In genomic region chr15:52247032-52247431, GRCh38 we compare ENCODE assay signal across 13 cellular contexts. TPM values are rescaled to one million over a fixed set of nuclear protein-coding genes. Genes with fewer than 3 reads are reported as not detected.
DNase-seq lines count a peak whose midpoint lies in the region; ATAC-seq and TF ChIP-seq lines count a peak whose summit lies in the region.
"Had no signal": no experiment of that assay in that cellular context is flagged by ENCODE, and none has a peak within 500 bp of the region (broad histone marks: within the 10 kb centered on the region; RNA-seq: fewer than 3 reads in every experiment).

No MANE protein-coding gene starts in this region.

- no peaks in the 10 kb centered on the region for H3K9me3 ChIP-seq in osteoblast (ENCODE audit: low read depth, low read length)
- H3K9me3 ChIP-seq: BLaER1 treated with 17β-estradiol and CSF1 and Interleukin-3, amounts not matched to agents 10 nM and 100 nM had no signal

- H4K20me1 ChIP-seq in osteoblast (ENCODE audit: insufficient read depth, low read length), result no peaks in the 10 kb centered on the region
- H4K20me1 ChIP-seq: BLaER1 treated with 17β-estradiol and CSF1 and Interleukin-3, amounts not matched to agents 10 nM and 100 nM had no signal

- no peaks in the 10 kb centered on the region for H3K36me3 ChIP-seq in osteoblast (ENCODE audit: insufficient read depth, low read length)

- ATAC-seq in HG03460 (IDR thresholded peaks at IDR 0.05; ENCODE audit: unreplicated experiment), result no peak
- ATAC-seq: activated naive CD8-positive, alpha-beta T cell treated with anti-CD3 and anti-CD28 coated beads, Interleukin-2, amount 50 U/mL, for 24 hours had no signal

- no peak overlapping the region for H3K4me2 ChIP-seq in osteoblast (ENCODE audit: insufficient read depth, low read length)

- H3K27ac ChIP-seq in osteoblast (ENCODE audit: low read depth, low read length), result no peak overlapping the region

- TF ChIP-seq CTCF in epithelial cell of esophagus (IDR thresholded peaks at IDR 0.05; ENCODE audit: insufficient read depth, low read depth, low read length, missing control alignments) (no peak), osteoblast (IDR thresholded peaks at IDR 0.05; ENCODE audit: extremely low read depth, low read depth, low read length) (no peak)

- H3K4me3 ChIP-seq in epithelial cell of esophagus (ENCODE audit: low read length), result no peak overlapping the region
- no peak overlapping the region for H3K4me3 ChIP-seq in osteoblast (ENCODE audit: insufficient read depth, low read length)
- H3K4me3 ChIP-seq: BLaER1 treated with 17β-estradiol and CSF1 and Interleukin-3, amounts not matched to agents 10 nM and 100 nM had no signal

- H3K79me2 ChIP-seq in osteoblast (ENCODE audit: insufficient read depth, low read length), result no peaks in the 10 kb centered on the region

- H3K27me3 ChIP-seq in osteoblast (ENCODE audit: insufficient read depth, low read length), result peaks cover 39% of the 10 kb centered on the region
- H3K27me3 ChIP-seq: BLaER1 treated with 17β-estradiol and CSF1 and Interleukin-3, amounts not matched to agents 10 nM and 100 nM had no signal

- peaks cover 13% of the 10 kb centered on the region for H3K4me1 ChIP-seq in osteoblast (ENCODE audit: insufficient read depth, low read length)

- H2AFZ ChIP-seq in osteoblast (ENCODE audit: low read length), result peak overlapping the region; percentile 45

- DNase-seq in H4 (ENCODE audit: low spot score) (peak; percentile 98), RPMI7951 (ENCODE audit: low read depth) (peak; percentile 78), epithelial cell of esophagus (ENCODE audit: low read depth) (peak; percentile 71), osteoblast (ENCODE audit: insufficient read length, low spot score, missing footprints) (no peak), NCI-H1417 treated with DMSO at 0.1 percent for 48 hours (lab: John Stamatoyannopoulos, UW) (no peak), NCI-H345 (lab: John Stamatoyannopoulos, UW) (no peak)
- DNase-seq in activated effector memory CD4-positive, alpha-beta T cell treated with Interleukin-2 at 50 U/mL for 16 hours, result no peak
- DNase-seq: activated naive CD8-positive, alpha-beta T cell treated with anti-CD3 and anti-CD28 coated beads, Interleukin-2, amount 50 U/mL, for 24 hours; hippocampal formation; Karpas-422; NCI-H2171 had no signal

RNA-seq across cellular contexts. Expression of gene MYO5C, which starts 48.6 kb away (rescaled TPM):
- total RNA-seq in H4 (2014; rRNA removed; shearing (Covaris generic)), result 0.06 and 0.29 TPM in 2 replicates
- 1.2 and 1.3 TPM in 2 replicates for total RNA-seq in RPMI7951 (2014; rRNA removed; shearing (Covaris generic))
- total RNA-seq in osteoblast, result under 0.01 TPM in 2 replicates

RNA-seq across cellular contexts. Expression of gene GNB5, which starts 55.8 kb away (rescaled TPM):
- 12.9 and 25.6 TPM in 2 replicates for total RNA-seq in H4 (2014; rRNA removed; shearing (Covaris generic))
- total RNA-seq in RPMI7951 (2014; rRNA removed; shearing (Covaris generic)), result 53.2 and 64.3 TPM in 2 replicates
- total RNA-seq in osteoblast, result 26.4 and 30.4 TPM in 2 replicates

Comparison
In these comparisons a context has a peak if more than half of its experiments do, and no peak if none do; other contexts are left out.
1. DNase-seq: peak in H4 (single experiment), RPMI7951 (single experiment) and epithelial cell of esophagus (single experiment); none in osteoblast (single experiment), NCI-H1417 treated with DMSO at 0.1 percent for 48 hours (single experiment), activated effector memory CD4-positive, alpha-beta T cell treated with Interleukin-2 at 50 U/mL for 16 hours (single experiment) and NCI-H345 (single experiment).